In genomic region chr14:33962016-33962415, GRCh38 we compare ENCODE assay signal across 24 cellular contexts. TPM values are rescaled to one million over a fixed set of nuclear protein-coding genes. Genes with fewer than 3 reads are reported as not detected.
A peak's percentile ranks its signal among the peaks of the same experiment; 100 is the strongest.
DNase-seq lines count a peak whose midpoint lies in the region; ATAC-seq, FAIRE-seq and TF ChIP-seq lines count a peak whose summit lies in the region.
"Had no signal": no experiment of that assay in that cellular context is flagged by ENCODE, and none has a peak within 500 bp of the region (broad histone marks: within the 10 kb centered on the region; RNA-seq: fewer than 3 reads in every experiment).

No MANE protein-coding gene starts in this region.

- no peaks in the 10 kb centered on the region for H3K27me3 ChIP-seq in H1 (replicated peaks in 1 of 4; ENCODE audit: control insufficient read depth in 3 of 4, extremely low read depth in 1 of 4, insufficient read depth in 3 of 4, low read length in 3 of 4)
- no peaks in the 10 kb centered on the region for H3K27me3 ChIP-seq in mesendoderm (ENCODE audit: insufficient read depth, low read length, poor library complexity)
- H3K27me3 ChIP-seq: MG63 had no signal

- DNase-seq in H1 (ENCODE audit: low read depth in 1 of 2, low spot score in 2 of 2), result no peak
- no peak for DNase-seq in mesendoderm
- no peak for DNase-seq in activated CD8-positive, alpha-beta memory T cell treated with anti-CD3 and anti-CD28 coated beads, Interleukin-2, amount 10 ng/mL, durations not matched to agents 7 days and 5 days
- no peak for DNase-seq in T-helper 17 cell
- DNase-seq in MV-4-11 (lab: John Stamatoyannopoulos, UW), result no peak
- DNase-seq: Calu3; CD8-positive, alpha-beta T cell; GDM1; H7; MG63; NCI-H1048; NCI-H1436; NCI-H1930; NCI-H226; NCI-H524; NCI-H774; NK-92 treated with Interleukin-12 subunit alpha and Interleukin-12 subunit beta, amount 100 ng/mL, for 24 hours; SIG-M5; SK-N-SH had no signal

- H3K9ac ChIP-seq in H1 (replicated peaks in 1 of 4; ENCODE audit: extremely low read depth in 1 of 4, low read depth in 3 of 4, low read length in 3 of 4) (no peak overlapping the region), mesendoderm (ENCODE audit: low read length) (no peak overlapping the region)
- H3K9ac ChIP-seq: SK-N-SH had no signal

- H3K4ac ChIP-seq in H1 (replicated peaks; ENCODE audit: insufficient read length, low read depth, low read length) (no peak overlapping the region), mesendoderm (ENCODE audit: low read depth, low read length) (no peak overlapping the region)

- no peak overlapping the region for H3K14ac ChIP-seq in H1 (ENCODE audit: insufficient read length)

- TF ChIP-seq CTCF in H1 (IDR thresholded peaks at IDR 0.05; ENCODE audit: control extremely low read depth in 1 of 3, insufficient read depth in 1 of 3, low read depth in 1 of 3, low read length in 3 of 3), result no peak

- H3K9me3 ChIP-seq in H1 (ENCODE audit: insufficient read depth in 2 of 2, low read depth in 1 of 2, low read length in 1 of 2) (no peaks in the 10 kb centered on the region), T-helper 17 cell (ENCODE audit: control insufficient read depth, low read length, poor library complexity, severe bottlenecking) (no peaks in the 10 kb centered on the region)
- H3K9me3 ChIP-seq: MG63, SK-N-SH had no signal

- no peak overlapping the region for H4K8ac ChIP-seq in H1 (ENCODE audit: extremely low read depth, insufficient read depth, low read length)
- H4K8ac ChIP-seq in mesendoderm (ENCODE audit: low read depth, low read length), result no peak overlapping the region

- H2BK120ac ChIP-seq in H1 (replicated peaks; ENCODE audit: low read depth, low read length), result no peak overlapping the region
- H2BK120ac ChIP-seq in mesendoderm (ENCODE audit: low read depth, low read length), result no peak overlapping the region

- TF ChIP-seq POLR2A in H1 (IDR thresholded peaks at IDR 0.05; ENCODE audit: control extremely low read depth in 1 of 2, low read depth in 2 of 2, low read length in 2 of 2), result no peak

- no peak overlapping the region for H2BK20ac ChIP-seq in H1 (ENCODE audit: low read length)

- H2BK5ac ChIP-seq in H1 (ENCODE audit: low read depth, low read length) (no peak overlapping the region), mesendoderm (ENCODE audit: low read length) (peak overlapping the region; percentile 73)

- peaks cover 0 to 3% (median 1%) of the 10 kb centered on the region in 4 experiments; a peak in 3 of 7 replicates for H3K4me1 ChIP-seq in H1 (replicated peaks in 1 of 4; ENCODE audit: control insufficient read depth in 3 of 4, insufficient read depth in 4 of 4, low read length in 3 of 4)
- H3K4me1 ChIP-seq in mesendoderm (ENCODE audit: control insufficient read depth, low read depth, low read length), result peaks cover 22% of the 10 kb centered on the region

- no peaks in the 10 kb centered on the region for H4K20me1 ChIP-seq in H1 (replicated peaks in 1 of 2; ENCODE audit: control insufficient read depth in 1 of 2, insufficient read depth in 2 of 2, low read length in 2 of 2)

- H3K27ac ChIP-seq in angular gyrus (ENCODE audit: low read depth, low read length), result peak overlapping the region; percentile 31
- no peak overlapping the region for H3K27ac ChIP-seq in H1 (ENCODE audit: low read depth, low read length)
- H3K27ac ChIP-seq in mesendoderm (ENCODE audit: low read depth, low read length), result no peak overlapping the region
- H3K27ac ChIP-seq in temporal lobe (ENCODE audit: low read depth, low read length), result peak overlapping the region; percentile 65

- no peak overlapping the region for H3K4me2 ChIP-seq in H1 (ENCODE audit: insufficient read depth in 1 of 2, low read depth in 2 of 2, low read length in 2 of 2)
- H3K4me2 ChIP-seq in mesendoderm (ENCODE audit: low read length), result no peak overlapping the region
- H3K4me2 ChIP-seq: SK-N-SH had no signal

- H2AFZ ChIP-seq in H1 (ENCODE audit: low read length), result no peak overlapping the region

- no peak for TF ChIP-seq RAD21 in H1 (IDR thresholded peaks at IDR 0.05 in 1 of 2, conservative IDR thresholded peaks at IDR 0.05 in 1 of 2; ENCODE audit: low read depth in 2 of 2, low read length in 2 of 2)

- H3K4me3 Mint-ChIP-seq in activated CD8-positive, alpha-beta memory T cell treated with anti-CD3 and anti-CD28 coated beads, Interleukin-2, amount 10 ng/mL, durations not matched to agents 7 days and 5 days, result no peak overlapping the region
- H3K4me3 Mint-ChIP-seq in T-helper 17 cell, result no peak overlapping the region
- H3K4me3 Mint-ChIP-seq: CD8-positive, alpha-beta T cell had no signal

- H2BK12ac ChIP-seq in H1 (ENCODE audit: low read depth, low read length), result no peak overlapping the region

- no peaks in the 10 kb centered on the region for H3K27me3 Mint-ChIP-seq in activated CD8-positive, alpha-beta memory T cell treated with anti-CD3 and anti-CD28 coated beads, Interleukin-2, amount 10 ng/mL, durations not matched to agents 7 days and 5 days
- no peaks in the 10 kb centered on the region for H3K27me3 Mint-ChIP-seq in T-helper 17 cell

- no peak overlapping the region for H4K91ac ChIP-seq in H1 (replicated peaks; ENCODE audit: insufficient read length, low read length)

- H3K4me3 ChIP-seq in H1 (ENCODE audit: extremely low read depth in 1 of 4, insufficient read depth in 2 of 4, low read depth in 3 of 4, low read length in 4 of 4) (no peak overlapping the region), mesendoderm (ENCODE audit: low read length) (no peak overlapping the region)
- H3K4me3 ChIP-seq: MG63 had no signal

- FAIRE-seq in H1 (lab: Jason Lieb, UNC), result no peak
- FAIRE-seq: GM19239 had no signal

- no peaks in the 10 kb centered on the region for H3K4me1 Mint-ChIP-seq in activated CD8-positive, alpha-beta memory T cell treated with anti-CD3 and anti-CD28 coated beads, Interleukin-2, amount 10 ng/mL, durations not matched to agents 7 days and 5 days
- peaks cover 12% of the 10 kb centered on the region for H3K4me1 Mint-ChIP-seq in T-helper 17 cell

- H2AK5ac ChIP-seq in H1 (ENCODE audit: low read depth, low read length), result peak overlapping the region; percentile 16; the same call in 1 of the 2 replicates
- H2AK5ac ChIP-seq in mesendoderm (ENCODE audit: low read length), result peak overlapping the region; percentile 94

- H3K79me1 ChIP-seq in H1 (ENCODE audit: low read depth, low read length) (no peaks in the 10 kb centered on the region), mesendoderm (ENCODE audit: low read length) (no peaks in the 10 kb centered on the region)

- H3K9me3 Mint-ChIP-seq in activated CD8-positive, alpha-beta memory T cell treated with anti-CD3 and anti-CD28 coated beads, Interleukin-2, amount 10 ng/mL, durations not matched to agents 7 days and 5 days (ENCODE audit: low read depth), result peaks cover 12% of the 10 kb centered on the region
- H3K9me3 Mint-ChIP-seq: CD8-positive, alpha-beta T cell had no signal

- no peak overlapping the region for H2BK15ac ChIP-seq in H1 (ENCODE audit: low read length)
- no peak overlapping the region for H2BK15ac ChIP-seq in mesendoderm (replicated peaks; ENCODE audit: low read depth)

- ATAC-seq in activated CD8-positive, alpha-beta memory T cell treated with anti-CD3 and anti-CD28 coated beads, Interleukin-2, amount 10 ng/mL, durations not matched to agents 7 days and 5 days, result no peak
- ATAC-seq in T-helper 17 cell (no peak), HG02610 (IDR thresholded peaks at IDR 0.05; ENCODE audit: unreplicated experiment) (no peak)
- ATAC-seq: CD8-positive, alpha-beta T cell; Panc1 had no signal

- CTCF ChIA-PET in H1 (lab: Charles Lee; ENCODE audit: partially characterized antibody), result interaction anchor here (1.5 to 1.7 kb wide), 2 partner anchors 14 to 137 kb away, joined by 3 to 4 read pairs; no protein-coding TSS in a partner anchor
- CTCF ChIA-PET in activated CD8-positive, alpha-beta memory T cell treated with anti-CD3 and anti-CD28 coated beads, Interleukin-2, amount 10 ng/mL, durations not matched to agents 7 days and 5 days (lab: Charles Lee), result no interaction called here

- H4K5ac ChIP-seq in H1 (ENCODE audit: insufficient read length, low read depth, low read length) (no peak overlapping the region), mesendoderm (ENCODE audit: low read length) (no peak overlapping the region)

- no peak overlapping the region for H3K18ac ChIP-seq in H1 (ENCODE audit: extremely low read depth, low read length)
- no peak overlapping the region for H3K18ac ChIP-seq in mesendoderm (ENCODE audit: low read length)

- no peak overlapping the region for H3K56ac ChIP-seq in H1 (replicated peaks; ENCODE audit: insufficient read length, low read depth, low read length)
- peak overlapping the region; percentile 46 for H3K56ac ChIP-seq in mesendoderm (ENCODE audit: low read length)

- H3K27ac Mint-ChIP-seq in activated CD8-positive, alpha-beta memory T cell treated with anti-CD3 and anti-CD28 coated beads, Interleukin-2, amount 10 ng/mL, durations not matched to agents 7 days and 5 days, result no peak overlapping the region
- H3K27ac Mint-ChIP-seq in T-helper 17 cell, result no peak overlapping the region
- H3K27ac Mint-ChIP-seq: CD8-positive, alpha-beta T cell had no signal

- no peaks in the 10 kb centered on the region for H3K79me2 ChIP-seq in H1 (ENCODE audit: control insufficient read depth in 1 of 2, insufficient read depth in 2 of 2, low read length in 2 of 2)
- no peaks in the 10 kb centered on the region for H3K79me2 ChIP-seq in mesendoderm (ENCODE audit: control insufficient read depth, insufficient read depth, low read length)

- POLR2A ChIA-PET in H1 (lab: Charles Lee; ENCODE audit: partially characterized antibody), result interaction anchor here (1.3 kb wide), 1 partner anchor 52 kb away, joined by 3 read pairs; no protein-coding TSS in a partner anchor

- TF ChIP-seq EP300 in H1 (IDR thresholded peaks at IDR 0.05; ENCODE audit: borderline replicate concordance in 1 of 2, low read depth in 2 of 2, low read length in 2 of 2), result no peak

- H3K36me3 Mint-ChIP-seq in activated CD8-positive, alpha-beta memory T cell treated with anti-CD3 and anti-CD28 coated beads, Interleukin-2, amount 10 ng/mL, durations not matched to agents 7 days and 5 days, result no peaks in the 10 kb centered on the region
- peaks cover 2% of the 10 kb centered on the region for H3K36me3 Mint-ChIP-seq in T-helper 17 cell (ENCODE audit: low read depth)
- H3K36me3 Mint-ChIP-seq: CD8-positive, alpha-beta T cell had no signal

- H3K23ac ChIP-seq in H1 (ENCODE audit: insufficient read length), result no peak overlapping the region
- H3K23ac ChIP-seq in mesendoderm (ENCODE audit: low read length), result no peak overlapping the region

- H3K23me2 ChIP-seq in H1 (ENCODE audit: low read depth, low read length), result no peaks in the 10 kb centered on the region

- H3K36me3 ChIP-seq in H1 (ENCODE audit: control insufficient read depth in 2 of 4, insufficient read depth in 4 of 4, low read length in 3 of 4), result no peaks in the 10 kb centered on the region
- no peaks in the 10 kb centered on the region for H3K36me3 ChIP-seq in mesendoderm (ENCODE audit: control insufficient read depth, insufficient read depth, low read length)
- H3K36me3 ChIP-seq: MG63 had no signal

- 88% methylated on average over 3 of the region's 3 CpGs; no CpG with 5 or more reads in 1 of the 2 experiments for WGBS in H1 (ENCODE audit: extremely low coverage in 1 of 2, insufficient coverage in 1 of 2, insufficient read length in 1 of 2, insufficient replicate concordance in 2 of 2, low coverage in 1 of 2, low lambda C conversion rate in 2 of 2, missing lambda C conversion rate in 1 of 2), 2 experiments
- WGBS in mesendoderm (ENCODE audit: extremely low coverage, insufficient coverage, low lambda C conversion rate), result no CpG with 5 or more reads among the region's 3 CpGs

RNA-seq across cellular contexts. Expression of gene EGLN3, which starts 11.1 kb away (rescaled TPM):
- total RNA-seq in H1 (2021; fragmentation: NEBNext Ultra II Directional; extraction: Animal tissue kit (Norgen Biotek cat#: 25700)), result 24.4 and 27.3 TPM in 2 replicates
- polyA plus RNA-seq in H1 (2011; rRNA removed), result 8.8 and 10.6 TPM in 2 replicates
- polyA plus RNA-seq in H1 (2011; cell fraction: cytosol; rRNA removed), result 13.0 TPM
- 11.4 TPM for polyA plus RNA-seq in H1 (2011; cell fraction: nucleus; rRNA removed)
- polyA plus RNA-seq in H1 (2012, experiment 1 of 2), result 20.1 to 25.6 TPM (median 23.9 TPM) in 4 replicates
- 19.0 TPM for polyA plus RNA-seq in H1 (2012, experiment 2 of 2)
- polyA plus RNA-seq in H1 (2013, experiment 1 of 2), result 12.5 TPM
- 14.1 TPM for polyA plus RNA-seq in H1 (2013, experiment 2 of 2)
- polyA minus RNA-seq in H1 (2011; rRNA and poly(A)+ RNA removed), result 28.2 and 29.5 TPM in 2 replicates
- 16.9 TPM for polyA minus RNA-seq in H1 (2011; cell fraction: cytosol; rRNA and poly(A)+ RNA removed)
- polyA minus RNA-seq in H1 (2011; cell fraction: nucleus; rRNA and poly(A)+ RNA removed), result 37.3 TPM
- polyA plus RNA-seq in mesendoderm (2013, experiment 1 of 2), result 24.2 TPM
- 24.5 TPM for polyA plus RNA-seq in mesendoderm (2013, experiment 2 of 2)
- 9.6 TPM for total RNA-seq in temporal lobe
- 1 to 10 TPM; 4.3 to 5.0 TPM for total RNA-seq in activated CD8-positive, alpha-beta memory T cell treated with anti-CD3 and anti-CD28 coated beads, Interleukin-2, amount 10 ng/mL, durations not matched to agents 7 days and 5 days
- 10 to 100 TPM; 10.3 to 16.9 TPM for total RNA-seq in T-helper 17 cell

Comparison
In these comparisons a context has a peak if more than half of its experiments do, and no peak if none do; other contexts are left out.
1. H3K27ac ChIP-seq: peak in angular gyrus (single experiment) and temporal lobe (single experiment); none in H1 (single experiment) and mesendoderm (single experiment).